Comparison of ENCODE assay signal across 15 cellular contexts in the genomic region with DNA sequence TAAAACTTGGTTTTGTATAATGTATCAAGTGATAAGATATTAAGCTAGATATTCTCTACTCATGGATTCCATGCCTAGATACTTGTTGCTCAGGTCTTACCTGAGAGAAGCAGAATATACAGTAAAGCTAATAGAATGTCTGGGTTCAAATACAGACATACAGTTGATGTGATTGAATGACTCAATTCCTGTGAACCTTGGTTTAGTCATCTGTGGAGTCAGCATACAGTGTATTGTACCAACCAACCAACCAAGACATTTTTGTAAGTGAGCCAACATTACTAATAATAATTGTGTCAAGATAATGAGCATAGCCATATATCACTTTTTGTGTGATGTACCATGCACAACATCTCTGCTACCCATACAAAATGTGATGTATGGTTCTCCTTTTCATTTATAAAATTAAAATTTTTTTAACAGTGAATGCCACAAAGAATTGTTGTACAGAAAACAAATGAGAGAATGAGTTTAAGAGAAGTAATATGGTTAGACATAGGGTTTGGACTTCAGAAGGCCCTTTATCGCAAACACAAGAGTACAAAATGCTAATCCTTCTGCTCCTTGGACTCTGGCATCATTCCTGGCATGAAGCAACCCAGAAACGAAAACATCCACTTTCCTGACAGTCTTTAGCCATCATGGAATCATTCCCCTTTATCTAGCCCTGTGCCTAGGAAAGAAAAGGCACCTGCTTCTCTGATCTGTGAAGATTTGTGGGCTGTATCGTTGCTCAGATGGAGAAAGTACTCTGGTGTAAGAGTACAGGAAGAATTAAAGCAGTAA.
DNase-seq lines count a peak whose midpoint lies in the region; ATAC-seq and TF ChIP-seq lines count a peak whose summit lies in the region.
"Had no signal": no experiment of that assay in that cellular context is flagged by ENCODE, and none has a peak within 500 bp of the region (broad histone marks: within the 10 kb centered on the region; RNA-seq: fewer than 3 reads in every experiment).

No MANE protein-coding gene starts in this region.

- H3K79me1 ChIP-seq in mesenchymal stem cell (replicated peaks; ENCODE audit: low read length, poor library complexity, severe bottlenecking) = no peaks in the 10 kb centered on the region

- H3K27me3 Mint-ChIP-seq in neural progenitor cell (ENCODE audit: insufficient read depth, low read depth) = peaks cover 6% of the 10 kb centered on the region

- H4K8ac ChIP-seq in mesenchymal stem cell (ENCODE audit: low read length) = no peak overlapping the region

- 48% methylated on average over 3 of the region's 3 CpGs for WGBS in mesenchymal stem cell
- 49 to 55% (median 54%) methylated on average over 3 of the region's 3 CpGs for WGBS in psoas muscle, 3 donors

- H3K4me3 ChIP-seq in fibroblast of lung (replicated peaks in 1 of 4; ENCODE audit: control extremely low read depth in 1 of 4, insufficient read depth in 1 of 4, low read depth in 3 of 4, low read length in 4 of 4) (no peak overlapping the region), retinal pigment epithelial cell (ENCODE audit: low read length) (no peak overlapping the region), mesenchymal stem cell (ENCODE audit: insufficient read depth in 1 of 2, low read depth in 1 of 2, low read length in 2 of 2) (no peak overlapping the region), psoas muscle (no peak overlapping the region), neural progenitor cell (no peak overlapping the region)
- H3K4me3 ChIP-seq: K562 had no signal

- no peaks in the 10 kb centered on the region for H3K4me1 Mint-ChIP-seq in neural progenitor cell

- no peak overlapping the region for H3K14ac ChIP-seq in mesenchymal stem cell (ENCODE audit: low read length in 2 of 2)

- DNase-seq in HS-5 (ENCODE audit: low read depth) = peak; percentile 38
- DNase-seq in astrocyte of the hippocampus (ENCODE audit: low read depth, low spot score) = peak; percentile 3
- peak; percentile 2 to 9 for DNase-seq in fibroblast of lung (ENCODE audit: low read depth in 2 of 2)
- DNase-seq in retinal pigment epithelial cell (ENCODE audit: low read depth) = peak; percentile 42
- no peak for DNase-seq in mesenchymal stem cell
- DNase-seq in psoas muscle = no peak
- DNase-seq in neural progenitor cell (ENCODE audit: low spot score) = no peak
- DNase-seq: ACHN, COR-L47, EL, MV-4-11, NCI-H1417, NCI-H187 treated with DMSO at 0.1 percent for 48 hours, NCI-H526 treated with DMSO at 0.1 percent for 48 hours had no signal

- H3K9ac ChIP-seq in fibroblast of lung (ENCODE audit: insufficient read depth, low read length) (no peak overlapping the region), mesenchymal stem cell (ENCODE audit: low read length) (no peak overlapping the region), neural progenitor cell (no peak overlapping the region)

- H2BK5ac ChIP-seq in mesenchymal stem cell (ENCODE audit: low read depth, low read length, poor library complexity, severe bottlenecking) = no peak overlapping the region

- intact Hi-C loops in psoas muscle (cut with DNase I) = no loop called here

- no peak overlapping the region for H3K23ac ChIP-seq in mesenchymal stem cell (ENCODE audit: low read length in 2 of 2)

- H3K27ac Mint-ChIP-seq in neural progenitor cell = no peak overlapping the region

- no peak overlapping the region for H2BK120ac ChIP-seq in mesenchymal stem cell (ENCODE audit: low read depth, low read length)

- H3K4me1 ChIP-seq in fibroblast of lung (ENCODE audit: control insufficient read depth, extremely low read depth, insufficient read depth, low read length) = no peaks in the 10 kb centered on the region
- no peaks in the 10 kb centered on the region for H3K4me1 ChIP-seq in mesenchymal stem cell (ENCODE audit: control insufficient read depth, insufficient read depth, low read depth, low read length)
- H3K4me1 ChIP-seq in psoas muscle = no peaks in the 10 kb centered on the region
- H3K4me1 ChIP-seq in neural progenitor cell = no peaks in the 10 kb centered on the region

- no peaks in the 10 kb centered on the region for H4K20me1 ChIP-seq in fibroblast of lung (ENCODE audit: control insufficient read depth, extremely low read depth, insufficient read depth, low read length)
- no peaks in the 10 kb centered on the region for H4K20me1 ChIP-seq in neural progenitor cell (ENCODE audit: low read depth)

- H3K27me3 ChIP-seq in fibroblast of lung (ENCODE audit: control insufficient read depth, insufficient read depth, low read length) = no peaks in the 10 kb centered on the region
- H3K27me3 ChIP-seq in mesenchymal stem cell (ENCODE audit: control insufficient read depth in 1 of 2, insufficient read depth in 1 of 2, low read length in 2 of 2) = no peaks in the 10 kb centered on the region
- no peaks in the 10 kb centered on the region for H3K27me3 ChIP-seq in psoas muscle (ENCODE audit: insufficient read depth in 3 of 3, low read length in 2 of 3)
- H3K27me3 ChIP-seq in neural progenitor cell = no peaks in the 10 kb centered on the region

- no peaks in the 10 kb centered on the region for H3K9me3 ChIP-seq in fibroblast of lung (ENCODE audit: control insufficient read depth, insufficient read depth, low read depth, low read length)
- H3K9me3 ChIP-seq in mesenchymal stem cell (ENCODE audit: control insufficient read depth, low read length) = peaks cover 51% of the 10 kb centered on the region
- H3K9me3 ChIP-seq in psoas muscle = peaks cover 7% of the 10 kb centered on the region
- peaks cover 4% of the 10 kb centered on the region for H3K9me3 ChIP-seq in neural progenitor cell (ENCODE audit: low read depth)

- H2BK12ac ChIP-seq in mesenchymal stem cell (ENCODE audit: low read length in 2 of 2) = no peak overlapping the region

- TF ChIP-seq CTCF in fibroblast of lung (conservative IDR thresholded peaks at IDR 0.05 in 1 of 2, IDR thresholded peaks at IDR 0.05 in 1 of 2; ENCODE audit: low read depth in 1 of 2, low read length in 2 of 2) (no peak), retinal pigment epithelial cell (conservative IDR thresholded peaks at IDR 0.05; ENCODE audit: low read depth, low read length) (no peak), psoas muscle (IDR thresholded peaks at IDR 0.05) (no peak), neural progenitor cell (IDR thresholded peaks at IDR 0.05) (no peak)

- no peak overlapping the region for H3K4ac ChIP-seq in mesenchymal stem cell (ENCODE audit: low read depth in 1 of 2, low read length in 2 of 2)

- H3F3A ChIP-seq in neural progenitor cell (ENCODE audit: low read depth) = no peaks in the 10 kb centered on the region

- no peaks in the 10 kb centered on the region for H3K36me3 ChIP-seq in fibroblast of lung (ENCODE audit: control insufficient read depth, insufficient read depth, low read length)
- H3K36me3 ChIP-seq in mesenchymal stem cell (ENCODE audit: control insufficient read depth in 1 of 2, insufficient read depth in 2 of 2, low read depth in 1 of 2, low read length in 2 of 2) = no peaks in the 10 kb centered on the region
- H3K36me3 ChIP-seq in psoas muscle (ENCODE audit: insufficient read depth in 1 of 2, low read depth in 1 of 2) = no peaks in the 10 kb centered on the region
- no peaks in the 10 kb centered on the region for H3K36me3 ChIP-seq in neural progenitor cell

- no peak overlapping the region for H3K4me2 ChIP-seq in fibroblast of lung (ENCODE audit: extremely low read depth, insufficient read depth, low read length)
- no peak overlapping the region for H3K4me2 ChIP-seq in mesenchymal stem cell (ENCODE audit: low read length, poor library complexity, severe bottlenecking)
- H3K4me2 ChIP-seq in neural progenitor cell = no peak overlapping the region

- H3K27ac ChIP-seq in fibroblast of lung (ENCODE audit: insufficient read depth, low read length) (no peak overlapping the region), mesenchymal stem cell (ENCODE audit: low read length, poor library complexity, severe bottlenecking) (no peak overlapping the region), psoas muscle (no peak overlapping the region), neural progenitor cell (no peak overlapping the region)

- no peak overlapping the region for H3K18ac ChIP-seq in mesenchymal stem cell (ENCODE audit: low read depth in 1 of 2, low read length in 2 of 2)

- no peak overlapping the region for H2BK15ac ChIP-seq in mesenchymal stem cell (ENCODE audit: low read depth, poor library complexity, severe bottlenecking)

- H3K36me3 Mint-ChIP-seq in neural progenitor cell = no peaks in the 10 kb centered on the region

- peaks cover 23% of the 10 kb centered on the region for H3K9me3 Mint-ChIP-seq in neural progenitor cell

- no peak overlapping the region for H3K4me3 Mint-ChIP-seq in neural progenitor cell

- H4K91ac ChIP-seq in mesenchymal stem cell (ENCODE audit: low read length) = no peak overlapping the region

- H2AK5ac ChIP-seq in mesenchymal stem cell (ENCODE audit: low read length, severe bottlenecking) = no peak overlapping the region

- H3K79me2 ChIP-seq in fibroblast of lung (ENCODE audit: control insufficient read depth, insufficient read depth, low read length) (no peaks in the 10 kb centered on the region), neural progenitor cell (ENCODE audit: low read depth) (no peaks in the 10 kb centered on the region)

- H2AFZ ChIP-seq in fibroblast of lung (ENCODE audit: low read length) (no peak overlapping the region), mesenchymal stem cell (ENCODE audit: low read depth, low read length) (no peak overlapping the region), neural progenitor cell (replicated peaks) (no peak overlapping the region)

- no peak for ATAC-seq in psoas muscle
- ATAC-seq: K562 had no signal

Comparison
In these comparisons a context has a peak if more than half of its experiments do, and no peak if none do; other contexts are left out.
1. DNase-seq: peak in HS-5 (single experiment), astrocyte of the hippocampus (single experiment), fibroblast of lung (2 of 2) and retinal pigment epithelial cell (single experiment); none in mesenchymal stem cell (single experiment), psoas muscle (0 of 2) and neural progenitor cell (single experiment).